ENCODE assay signal across 33 cellular contexts in genomic region chr7:26459794-26460193, GRCh38.
"Had no signal": no experiment of that assay in that cellular context is flagged by ENCODE, and none has a peak within 500 bp of the region (broad histone marks: within the 10 kb centered on the region; RNA-seq: fewer than 3 reads in every experiment).

No MANE protein-coding gene starts in this region.

- H3K4me1 ChIP-seq: ascending aorta, SJSA1 had no signal

- H3K27ac Mint-ChIP-seq: activated CD4-positive, alpha-beta T cell treated with anti-CD3 and anti-CD28 coated beads, Interleukin-2, amount 10 ng/mL, durations not matched to agents 24 days and 14 days; activated CD8-positive, alpha-beta T cell treated with anti-CD3 and anti-CD28 coated beads for 36 hours; activated naive CD4-positive, alpha-beta T cell treated with anti-CD3 and anti-CD28 coated beads, Interleukin-2, amount 50 U/mL, for 24 hours; activated naive CD8-positive, alpha-beta T cell treated with anti-CD3 and anti-CD28 coated beads, Interleukin-2, amount 10 ng/mL, durations not matched to agents 7 days and 5 days; activated T-cell treated with anti-CD3 and anti-CD28 coated beads, Interleukin-2, amount 50 U/mL, for 72 hours; activated T-helper 17 cell treated with anti-CD3 and anti-CD28 coated beads, Interleukin-2, amount 50 U/mL, for 72 hours; T-helper 1 cell treated with Interleukin-12 subunit alpha and Interleukin-12 subunit beta and Interleukin-4 antibody, amounts not matched to agents 30 μg/mL and 1 μg/mL, for 36 hours; T-helper 2 cell treated with Interferon-gamma antibody and Interleukin-4, amounts not matched to agents 5 μg/mL and 100 μg/mL, for 36 hours had no signal

- H3K4me1 Mint-ChIP-seq: activated CD4-positive, alpha-beta T cell treated with anti-CD3 and anti-CD28 coated beads, Interleukin-2, amount 10 ng/mL, durations not matched to agents 24 days and 14 days; activated naive CD4-positive, alpha-beta T cell treated with anti-CD3 and anti-CD28 coated beads, Interleukin-2, amount 50 U/mL, for 24 hours; activated naive CD8-positive, alpha-beta T cell treated with anti-CD3 and anti-CD28 coated beads, Interleukin-2, amount 10 ng/mL, durations not matched to agents 7 days and 5 days; activated T-helper 17 cell treated with anti-CD3 and anti-CD28 coated beads, Interleukin-2, amount 50 U/mL, for 72 hours had no signal

- H3K27ac ChIP-seq: ascending aorta, SJSA1 had no signal

- H3K36me3 ChIP-seq: ascending aorta, SJSA1 had no signal

- H3K9me2 ChIP-seq: SK-N-SH had no signal

- H3K36me3 Mint-ChIP-seq: activated naive CD4-positive, alpha-beta T cell treated with anti-CD3 and anti-CD28 coated beads, Interleukin-2, amount 50 U/mL, for 24 hours; activated naive CD8-positive, alpha-beta T cell treated with anti-CD3 and anti-CD28 coated beads, Interleukin-2, amount 10 ng/mL, durations not matched to agents 7 days and 5 days had no signal

- H3K27me3 ChIP-seq: ascending aorta, SJSA1 had no signal

- H3K9ac ChIP-seq: SK-N-SH had no signal

- H3K4me2 ChIP-seq: SK-N-SH had no signal

- ATAC-seq: activated CD8-positive, alpha-beta T cell treated with anti-CD3 and anti-CD28 coated beads for 36 hours; activated T-cell treated with anti-CD3 and anti-CD28 coated beads, Interleukin-2, amount 50 U/mL, for 72 hours; activated T-helper 17 cell treated with anti-CD3 and anti-CD28 coated beads, Interleukin-2, amount 50 U/mL, for 72 hours; Panc1 had no signal

- H3K4me3 ChIP-seq: ascending aorta, SJSA1 had no signal

- H3K4me3 Mint-ChIP-seq: activated CD4-positive, alpha-beta T cell treated with anti-CD3 and anti-CD28 coated beads, Interleukin-2, amount 10 ng/mL, durations not matched to agents 24 days and 14 days; activated CD8-positive, alpha-beta T cell treated with anti-CD3 and anti-CD28 coated beads for 36 hours; activated naive CD4-positive, alpha-beta T cell treated with anti-CD3 and anti-CD28 coated beads, Interleukin-2, amount 50 U/mL, for 24 hours; activated naive CD8-positive, alpha-beta T cell treated with anti-CD3 and anti-CD28 coated beads, Interleukin-2, amount 10 ng/mL, durations not matched to agents 7 days and 5 days; activated T-cell treated with anti-CD3 and anti-CD28 coated beads, Interleukin-2, amount 50 U/mL, for 72 hours; activated T-helper 17 cell treated with anti-CD3 and anti-CD28 coated beads, Interleukin-2, amount 50 U/mL, for 72 hours; T-helper 1 cell treated with Interleukin-12 subunit alpha and Interleukin-12 subunit beta and Interleukin-4 antibody, amounts not matched to agents 30 μg/mL and 1 μg/mL, for 36 hours; T-helper 2 cell treated with Interferon-gamma antibody and Interleukin-4, amounts not matched to agents 5 μg/mL and 100 μg/mL, for 36 hours had no signal

- H3K9me3 ChIP-seq: ascending aorta, SJSA1, SK-N-SH had no signal

- DNase-seq: activated CD4-positive, alpha-beta T cell treated with anti-CD3 and anti-CD28 coated beads, Interleukin-2, amount 10 ng/mL, durations not matched to agents 24 days and 14 days; activated CD4-positive, alpha-beta T cell treated with anti-CD3 and anti-CD28 coated beads, Interleukin-2, amount 50 U/mL, for 4 hours; activated CD8-positive, alpha-beta T cell treated with anti-CD3 and anti-CD28 coated beads for 36 hours; activated effector memory CD4-positive, alpha-beta T cell treated with anti-CD3 and anti-CD28 coated beads, Interleukin-2, amount 50 U/mL, for 16 hours; activated naive CD4-positive, alpha-beta T cell treated with Interleukin-2 at 50 U/mL for 16 hours; activated naive CD8-positive, alpha-beta T cell treated with anti-CD3 and anti-CD28 coated beads, Interleukin-2, amount 10 ng/mL, durations not matched to agents 7 days and 5 days; activated T-cell treated with anti-CD3 and anti-CD28 coated beads, Interleukin-2, amount 50 U/mL, for 1 hour; activated T-cell treated with anti-CD3 and anti-CD28 coated beads, Interleukin-2, amount 50 U/mL, for 72 hours; amygdala; caudate nucleus; cerebellar nuclear complex; Karpas-422; NCI-H1048; NCI-H1105 treated with DMSO at 0.1 percent for 48 hours; NCI-H1436; NCI-H1694; NCI-H1930; NCI-H2081 treated with DMSO at 0.1 percent for 48 hours; NCI-H345; NCI-H526; NCI-H748 treated with DMSO at 0.1 percent for 48 hours; NK-92 treated with Interleukin-12 subunit alpha and Interleukin-12 subunit beta, amount 100 ng/mL, for 24 hours; OCI-M1; RPMI8226; SHP77 treated with DMSO at 0.1 percent for 48 hours; SK-N-SH had no signal

- H3K27me3 Mint-ChIP-seq: activated CD8-positive, alpha-beta T cell treated with anti-CD3 and anti-CD28 coated beads for 36 hours had no signal

- H3K9me3 Mint-ChIP-seq: activated CD4-positive, alpha-beta T cell treated with anti-CD3 and anti-CD28 coated beads, Interleukin-2, amount 10 ng/mL, durations not matched to agents 24 days and 14 days; activated CD8-positive, alpha-beta T cell treated with anti-CD3 and anti-CD28 coated beads for 36 hours; activated naive CD4-positive, alpha-beta T cell treated with anti-CD3 and anti-CD28 coated beads, Interleukin-2, amount 50 U/mL, for 24 hours; activated naive CD8-positive, alpha-beta T cell treated with anti-CD3 and anti-CD28 coated beads, Interleukin-2, amount 10 ng/mL, durations not matched to agents 7 days and 5 days; activated T-cell treated with anti-CD3 and anti-CD28 coated beads, Interleukin-2, amount 50 U/mL, for 72 hours; activated T-helper 17 cell treated with anti-CD3 and anti-CD28 coated beads, Interleukin-2, amount 50 U/mL, for 72 hours; T-helper 1 cell treated with Interleukin-12 subunit alpha and Interleukin-12 subunit beta and Interleukin-4 antibody, amounts not matched to agents 30 μg/mL and 1 μg/mL, for 36 hours; T-helper 2 cell treated with Interferon-gamma antibody and Interleukin-4, amounts not matched to agents 5 μg/mL and 100 μg/mL, for 36 hours had no signal
